In the genomic region with DNA sequence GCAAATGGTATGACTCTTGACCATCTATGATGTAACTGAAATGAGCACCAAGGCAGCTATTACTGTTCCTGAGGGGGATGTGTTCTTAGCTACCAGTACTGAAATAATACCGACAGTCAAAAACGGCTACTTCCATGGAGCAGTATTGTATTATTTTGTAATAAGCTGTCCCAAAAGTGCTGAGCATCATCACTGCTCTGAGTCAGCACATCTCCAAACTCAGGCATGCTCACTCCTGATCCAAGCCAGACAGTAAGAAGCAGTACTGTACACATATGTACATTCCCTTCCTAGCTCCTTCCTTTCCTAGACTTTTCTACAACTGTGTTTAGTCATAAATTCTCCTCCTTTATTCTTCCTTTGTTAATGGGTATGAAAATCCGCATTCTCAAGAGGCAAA, we compare ENCODE assay signal across 14 cellular contexts. TPM values are rescaled to one million over a fixed set of nuclear protein-coding genes. Genes with fewer than 3 reads are reported as not detected.
DNase-seq lines count a peak whose midpoint lies in the region; ATAC-seq and TF ChIP-seq lines count a peak whose summit lies in the region.
"Had no signal": no experiment of that assay in that cellular context is flagged by ENCODE, and none has a peak within 500 bp of the region (broad histone marks: within the 10 kb centered on the region; RNA-seq: fewer than 3 reads in every experiment).

No MANE protein-coding gene starts in this region.

- POLR2A ChIA-PET in CD8-positive, alpha-beta T cell (lab: Charles Lee) = interaction anchor here (1.0 kb wide), 1 partner anchor 45 kb away, joined by 3 read pairs; no protein-coding TSS in a partner anchor

- H3K9me3 ChIP-seq in CD8-positive, alpha-beta T cell (ENCODE audit: low read length) = no peaks in the 10 kb centered on the region

- H3K27ac Mint-ChIP-seq in natural killer cell = peak overlapping the region; percentile 85 to 86
- no peak overlapping the region for H3K27ac Mint-ChIP-seq in CD8-positive, alpha-beta T cell

- no peak overlapping the region for H3K4me3 ChIP-seq in epithelial cell of esophagus (ENCODE audit: low read length)
- no peak overlapping the region for H3K4me3 ChIP-seq in CD8-positive, alpha-beta T cell (ENCODE audit: low read depth, low read length)

- DNase-seq in Ammon's horn (ENCODE audit: low spot score) = peak; percentile 29
- peak; percentile 19 for DNase-seq in LHCN-M2 (ENCODE audit: low read depth)
- DNase-seq in epithelial cell of esophagus (ENCODE audit: low read depth) = peak; percentile 60
- no peak for DNase-seq in natural killer cell
- DNase-seq in glomerular visceral epithelial cell (ENCODE audit: extremely low spot score) = no peak
- DNase-seq in NAMALWA (ENCODE audit: low spot score) = no peak
- DNase-seq in CD8-positive, alpha-beta T cell = no peak
- no peak for DNase-seq in stimulated activated CD4-positive, alpha-beta T cell treated with anti-CD3 and anti-CD28 coated beads, Interleukin-4, amount 100 ng/mL, for 24 hours
- DNase-seq: activated naive CD4-positive, alpha-beta T cell treated with anti-CD3 and anti-CD28 coated beads, Interleukin-2, amount 50 U/mL, for 16 hours; C1 segment of cervical spinal cord; cortex of kidney; Kasumi-1; NCI-H1930 had no signal

- no peaks in the 10 kb centered on the region for H3K36me3 Mint-ChIP-seq in natural killer cell
- H3K36me3 Mint-ChIP-seq in CD8-positive, alpha-beta T cell = peaks cover 22% of the 10 kb centered on the region

- no peak overlapping the region for H3K4me3 Mint-ChIP-seq in natural killer cell
- H3K4me3 Mint-ChIP-seq in CD8-positive, alpha-beta T cell = no peak overlapping the region

- H3K36me3 ChIP-seq in CD8-positive, alpha-beta T cell (ENCODE audit: insufficient read depth, low read length) = no peaks in the 10 kb centered on the region

- TF ChIP-seq CTCF in epithelial cell of esophagus (IDR thresholded peaks at IDR 0.05; ENCODE audit: insufficient read depth, low read depth, low read length, missing control alignments) = no peak
- TF ChIP-seq CTCF in natural killer cell (IDR thresholded peaks at IDR 0.05) = no peak
- no peak for TF ChIP-seq CTCF in CD8-positive, alpha-beta T cell (IDR thresholded peaks at IDR 0.05)

- no peak overlapping the region for H3K27ac ChIP-seq in CD8-positive, alpha-beta T cell (ENCODE audit: low read depth, low read length)

- no peaks in the 10 kb centered on the region for H3K27me3 Mint-ChIP-seq in natural killer cell (ENCODE audit: low read depth in 2 of 2)
- no peaks in the 10 kb centered on the region for H3K27me3 Mint-ChIP-seq in CD8-positive, alpha-beta T cell (ENCODE audit: low read depth)

- no peaks in the 10 kb centered on the region for H3K27me3 ChIP-seq in CD8-positive, alpha-beta T cell (ENCODE audit: insufficient read depth, low read length)

- intact Hi-C loops in natural killer cell (cut with micrococcal nuclease) = loop anchor here (5.0 kb wide), 1 partner anchor 36 kb away; a partner anchor contains a TSS
- intact Hi-C loops in CD8-positive, alpha-beta T cell (cut with DNase I, micrococcal nuclease) = loop anchor here (1.0 to 10.0 kb wide), 5 partner anchors 36 to 239 kb away; a partner anchor contains a TSS

- H3K4me1 ChIP-seq in CD8-positive, alpha-beta T cell (ENCODE audit: insufficient read depth, low read length) = peaks cover 18% of the 10 kb centered on the region

- peaks cover 60 to 73% of the 10 kb centered on the region in 2 donors for H3K4me1 Mint-ChIP-seq in natural killer cell
- peaks cover 52% of the 10 kb centered on the region for H3K4me1 Mint-ChIP-seq in CD8-positive, alpha-beta T cell (ENCODE audit: low read depth)

- CTCF ChIA-PET in CD8-positive, alpha-beta T cell (lab: Charles Lee) = interaction anchor here (1.1 to 2.4 kb wide), 4 partner anchors 55 to 238 kb away, joined by 3 to 18 read pairs (median 8); no protein-coding TSS in a partner anchor

- no peak for ATAC-seq in natural killer cell
- no peak for ATAC-seq in CD8-positive, alpha-beta T cell
- ATAC-seq: Right ventricle myocardium inferior had no signal

- H3K9me3 Mint-ChIP-seq in natural killer cell = no peaks in the 10 kb centered on the region
- H3K9me3 Mint-ChIP-seq in CD8-positive, alpha-beta T cell = no peaks in the 10 kb centered on the region

RNA-seq across cellular contexts. Expression of a gene that starts 8.5 kb away (rescaled TPM):
- total RNA-seq in LHCN-M2 (2014; rRNA removed) (48.7 and 52.8 TPM in 2 replicates), natural killer cell (10 to 100 TPM; 47.5 to 77.1 (median 57.9) TPM)
- 121 TPM for polyA plus RNA-seq in LHCN-M2 (2012)
- total RNA-seq in CD8-positive, alpha-beta T cell = 10 to 100 TPM; 27.6 to 31.1 TPM

RNA-seq across cellular contexts. Expression of a gene that starts 29.7 kb away (rescaled TPM):
- total RNA-seq in LHCN-M2 (2014; rRNA removed) (69.7 and 78.0 TPM in 2 replicates), natural killer cell (10 to 100 TPM; 26.5 to 37.4 (median 33.6) TPM)
- 32.8 TPM for polyA plus RNA-seq in LHCN-M2 (2012)
- total RNA-seq in CD8-positive, alpha-beta T cell = 10 to 100 TPM; 13.9 to 14.5 TPM

RNA-seq across cellular contexts. Expression of a gene that starts 35.8 kb away (rescaled TPM):
- total RNA-seq in LHCN-M2 (2014; rRNA removed) (not detected in 2 replicates), natural killer cell (not detected)
- polyA plus RNA-seq in LHCN-M2 (2012) = not detected
- total RNA-seq in CD8-positive, alpha-beta T cell = not detected
- total RNA-seq: Right ventricle myocardium inferior had no signal

RNA-seq across cellular contexts. Expression of a gene that starts 46.2 kb away (rescaled TPM):
- total RNA-seq in LHCN-M2 (2014; rRNA removed) (0.80 and 3.1 TPM in 2 replicates), natural killer cell (1 to 10 TPM; 1.2 to 7.4 (median 1.4) TPM)
- polyA plus RNA-seq in LHCN-M2 (2012) = 0.80 TPM
- total RNA-seq in CD8-positive, alpha-beta T cell = 1 to 10 TPM; 1.5 to 3.7 TPM

Comparison
In these comparisons a context has a peak if more than half of its experiments do, and no peak if none do; other contexts are left out.
1. DNase-seq: peak in Ammon's horn (single experiment), LHCN-M2 (single experiment) and epithelial cell of esophagus (single experiment); none in natural killer cell (single experiment), glomerular visceral epithelial cell (single experiment), NAMALWA (single experiment), CD8-positive, alpha-beta T cell (0 of 7) and stimulated activated CD4-positive, alpha-beta T cell treated with anti-CD3 and anti-CD28 coated beads, Interleukin-4, amount 100 ng/mL, for 24 hours (single experiment).